ENCODE assay signal across 30 cellular contexts in genomic region chr10:131580076-131580652, GRCh38.
DNase-seq lines count a peak whose midpoint lies in the region; ATAC-seq and TF ChIP-seq lines count a peak whose summit lies in the region.
"Had no signal": no experiment of that assay in that cellular context is flagged by ENCODE, and none has a peak within 500 bp of the region (broad histone marks: within the 10 kb centered on the region; RNA-seq: fewer than 3 reads in every experiment).

No MANE protein-coding gene starts in this region.

- no peak for TF ChIP-seq POLR2A in sigmoid colon (IDR thresholded peaks at IDR 0.05)

- TF ChIP-seq EP300 in sigmoid colon (IDR thresholded peaks at IDR 0.05) = no peak

- no peaks in the 10 kb centered on the region for H3K4me1 ChIP-seq in colonic mucosa
- H3K4me1 ChIP-seq in osteoblast (ENCODE audit: insufficient read depth, low read length) = no peaks in the 10 kb centered on the region
- no peaks in the 10 kb centered on the region for H3K4me1 ChIP-seq in sigmoid colon
- H3K4me1 ChIP-seq: lower lobe of right lung, parathyroid adenoma, tibial artery had no signal

- H2AFZ ChIP-seq in osteoblast (ENCODE audit: low read length) = no peak overlapping the region
- H2AFZ ChIP-seq: GM23338, hepatocyte, parathyroid adenoma had no signal

- H3K4me2 ChIP-seq in osteoblast (ENCODE audit: insufficient read depth, low read length) = no peak overlapping the region
- H3K4me2 ChIP-seq: GM23338, hepatocyte had no signal

- no peaks in the 10 kb centered on the region for H3K79me2 ChIP-seq in osteoblast (ENCODE audit: insufficient read depth, low read length)
- H3K79me2 ChIP-seq: hepatocyte, parathyroid adenoma had no signal

- no peak overlapping the region for H3K9ac ChIP-seq in colonic mucosa (ENCODE audit: low read depth in 2 of 2, low read length in 2 of 2)
- H3K9ac ChIP-seq: parathyroid adenoma had no signal

- intact Hi-C loops in colonic mucosa (cut with DNase I) = no loop called here
- intact Hi-C loops in sigmoid colon (cut with DNase I) = no loop called here

- no peaks in the 10 kb centered on the region for H4K20me1 ChIP-seq in osteoblast (ENCODE audit: insufficient read depth, low read length)

- H3K27ac ChIP-seq in colonic mucosa (no peak overlapping the region), osteoblast (ENCODE audit: low read depth, low read length) (no peak overlapping the region), sigmoid colon (no peak overlapping the region)
- H3K27ac ChIP-seq: brain microvascular endothelial cell, gastrocnemius medialis, hepatocyte, lower lobe of right lung, parathyroid adenoma, SK-N-MC, tibial artery had no signal

- H3K27me3 ChIP-seq in colonic mucosa = no peaks in the 10 kb centered on the region
- no peaks in the 10 kb centered on the region for H3K27me3 ChIP-seq in osteoblast (ENCODE audit: insufficient read depth, low read length)
- H3K27me3 ChIP-seq in sigmoid colon = no peaks in the 10 kb centered on the region
- H3K27me3 ChIP-seq: brain microvascular endothelial cell, gastrocnemius medialis, hepatocyte had no signal

- DNase-seq in NCI-H748 (lab: John Stamatoyannopoulos, UW; ENCODE audit: unreplicated experiment) = peak; percentile 6
- no peak for DNase-seq in NCI-H748 treated with DMSO at 0.1 percent for 48 hours (lab: John Stamatoyannopoulos, UW)
- peak; percentile 7 for DNase-seq in colonic mucosa
- DNase-seq in osteoblast (ENCODE audit: insufficient read length, low spot score, missing footprints) = peak; percentile 37
- DNase-seq in medulla oblongata (ENCODE audit: extremely low spot score) = no peak
- DNase-seq in sigmoid colon = no peak
- DNase-seq: activated CD4-positive, alpha-beta T cell treated with anti-CD3 and anti-CD28 coated beads, Interleukin-2, amount 50 U/mL, for 48 hours; activated naive CD4-positive, alpha-beta T cell treated with anti-CD3 and anti-CD28 coated beads, Interleukin-2, amount 50 U/mL, for 16 hours; amniotic stem cell; brain microvascular endothelial cell; Calu3; CD4-positive, CD25-positive, alpha-beta regulatory T cell; gastrocnemius medialis; HFFc6; IMR-90; kidney glomerular epithelial cell; lower lobe of right lung; MV-4-11; NCI-H1436 treated with DMSO at 0.1 percent for 48 hours; NK-92 treated with Interleukin-12 subunit alpha and Interleukin-12 subunit beta, amount 100 ng/mL, for 24 hours; PC-3; stimulated activated CD8-positive, alpha-beta memory T cell treated with anti-CD3 and anti-CD28 coated beads, Interleukin-4, amount 100 ng/mL, for 48 hours had no signal

- WGBS in sigmoid colon, 2 donors = 75 to 80% methylated on average over 11 of the region's 11 CpGs

- H3K36me3 ChIP-seq in colonic mucosa = no peaks in the 10 kb centered on the region
- H3K36me3 ChIP-seq in osteoblast (ENCODE audit: insufficient read depth, low read length) = no peaks in the 10 kb centered on the region
- H3K36me3 ChIP-seq in sigmoid colon = no peaks in the 10 kb centered on the region
- H3K36me3 ChIP-seq: brain microvascular endothelial cell, gastrocnemius medialis, lower lobe of right lung, tibial artery had no signal

- H3K4me3 ChIP-seq in colonic mucosa = no peak overlapping the region
- no peak overlapping the region for H3K4me3 ChIP-seq in osteoblast (ENCODE audit: insufficient read depth, low read length)
- H3K4me3 ChIP-seq in sigmoid colon = no peak overlapping the region
- H3K4me3 ChIP-seq: gastrocnemius medialis, GM23338, hepatocyte, lower lobe of right lung, SK-N-MC, tibial artery had no signal

- TF ChIP-seq CTCF in colonic mucosa (IDR thresholded peaks at IDR 0.05) (no peak), osteoblast (IDR thresholded peaks at IDR 0.05; ENCODE audit: extremely low read depth, low read depth, low read length) (no peak), sigmoid colon (IDR thresholded peaks at IDR 0.05) (no peak)

- H3K9me3 ChIP-seq in colonic mucosa = no peaks in the 10 kb centered on the region
- H3K9me3 ChIP-seq in osteoblast (ENCODE audit: low read depth, low read length) = no peaks in the 10 kb centered on the region
- no peaks in the 10 kb centered on the region for H3K9me3 ChIP-seq in sigmoid colon
- H3K9me3 ChIP-seq: gastrocnemius medialis, lower lobe of right lung, tibial artery had no signal

- ATAC-seq in HG02870 (IDR thresholded peaks at IDR 0.05; ENCODE audit: unreplicated experiment) (no peak), HG03108 (IDR thresholded peaks at IDR 0.05; ENCODE audit: unreplicated experiment) (no peak)
- ATAC-seq: gastrocnemius medialis, GM23338, lower lobe of right lung, PC-3, right cardiac atrium had no signal

Comparison
In these comparisons a context has a peak if more than half of its experiments do, and no peak if none do; other contexts are left out.
1. DNase-seq: peak in NCI-H748 (single experiment), colonic mucosa (single experiment) and osteoblast (single experiment); none in NCI-H748 treated with DMSO at 0.1 percent for 48 hours (single experiment), medulla oblongata (single experiment) and sigmoid colon (single experiment).